ENCODE assay signal across 23 cellular contexts in the genomic region with DNA sequence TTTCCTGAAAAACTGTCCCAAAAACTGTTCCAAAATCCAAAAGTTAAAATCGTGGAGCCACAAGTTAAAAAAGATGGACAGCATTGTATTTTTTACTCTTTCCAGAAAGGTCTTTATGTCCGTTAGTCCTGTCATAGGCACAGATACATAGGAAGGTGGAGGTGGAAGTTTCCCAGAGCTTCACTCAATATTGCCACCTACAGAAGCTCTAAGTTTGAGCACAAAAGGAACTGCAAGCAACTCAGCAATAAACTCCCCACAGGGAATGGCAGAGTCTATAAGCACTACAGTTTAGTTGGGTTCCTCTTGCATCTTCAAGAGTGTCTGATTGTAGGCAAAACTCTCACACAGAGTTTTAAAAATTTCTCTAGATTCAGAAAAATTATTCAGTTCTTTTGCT. TPM values are rescaled to one million over a fixed set of nuclear protein-coding genes. Genes with fewer than 3 reads are reported as not detected.
DNase-seq lines count a peak whose midpoint lies in the region; ATAC-seq, FAIRE-seq and TF ChIP-seq lines count a peak whose summit lies in the region.
"Had no signal": no experiment of that assay in that cellular context is flagged by ENCODE, and none has a peak within 500 bp of the region (broad histone marks: within the 10 kb centered on the region; RNA-seq: fewer than 3 reads in every experiment).

No MANE protein-coding gene starts in this region.

- H2AFZ ChIP-seq in HepG2 (ENCODE audit: low read length): no peak overlapping the region

- H3K9me3 ChIP-seq in endodermal cell (ENCODE audit: control insufficient read depth, low read length) (peaks cover 29% of the 10 kb centered on the region), HepG2 (ENCODE audit: low read length) (peaks cover 11% of the 10 kb centered on the region; the same call in 1 of the 2 replicates)

- no peaks in the 10 kb centered on the region for H3K36me3 Mint-ChIP-seq in endodermal cell (ENCODE audit: low read depth)
- H3K36me3 Mint-ChIP-seq in nephron (ENCODE audit: low read depth): no peaks in the 10 kb centered on the region
- H3K36me3 Mint-ChIP-seq: CD14-positive monocyte; CD8-positive, alpha-beta T cell had no signal

- no peaks in the 10 kb centered on the region for H4K20me1 ChIP-seq in HepG2 (ENCODE audit: insufficient read depth, low read length)

- H3K27me3 ChIP-seq in endodermal cell (ENCODE audit: control insufficient read depth, insufficient read depth, low read length, poor library complexity, severe bottlenecking): no peaks in the 10 kb centered on the region
- no peaks in the 10 kb centered on the region for H3K27me3 ChIP-seq in HepG2 (ENCODE audit: control insufficient read depth in 1 of 2, insufficient read depth in 2 of 2, low read length in 2 of 2)

- TF ChIP-seq EP300 in HepG2 (IDR thresholded peaks at IDR 0.05; ENCODE audit: low read depth in 2 of 2, low read length in 2 of 2) (no peak), HepG2 (CRISPR knock-in tag; IDR thresholded peaks at IDR 0.05; ENCODE audit: borderline replicate concordance) (no peak)

- peaks cover 7% of the 10 kb centered on the region for H3K4me1 Mint-ChIP-seq in endodermal cell
- no peaks in the 10 kb centered on the region for H3K4me1 Mint-ChIP-seq in nephron
- H3K4me1 Mint-ChIP-seq: CD14-positive monocyte had no signal

- H3K4me2 ChIP-seq in HepG2 (ENCODE audit: low read depth, low read length): peak overlapping the region; percentile 2; the same call in 1 of the 2 replicates

- DNase-seq in NCI-H82 (lab: John Stamatoyannopoulos, UW) (peak; percentile 3), NCI-H82 treated with DMSO at 0.1 percent for 48 hours (lab: John Stamatoyannopoulos, UW; ENCODE audit: unreplicated experiment) (no peak), endodermal cell (no peak), HepG2 (ENCODE audit: low spot score) (peak; percentile 6), NCI-H2107 treated with DMSO at 0.1 percent for 48 hours (lab: John Stamatoyannopoulos, UW; ENCODE audit: unreplicated experiment) (no peak), HPDE6-E6E7 (ENCODE audit: extremely low spot score) (no peak), HTR-8/SVneo (ENCODE audit: insufficient read length, low spot score) (no peak)
- DNase-seq: CD8-positive, alpha-beta T cell; COR-L47; DMS153; DMS79 treated with DMSO at 0.1 percent for 48 hours; EL; GOT3; H9 had no signal

- H3K4me3 Mint-ChIP-seq in endodermal cell (no peak overlapping the region), nephron (no peak overlapping the region)
- H3K4me3 Mint-ChIP-seq: CD14-positive monocyte; CD8-positive, alpha-beta T cell; H9 had no signal

- TF ChIP-seq RAD21 in HepG2 (CRISPR knock-in tag; IDR thresholded peaks at IDR 0.05): no peak

- POLR2A ChIA-PET in HepG2 (lab: Yijun Ruan, JAX): no interaction called here

- H3K4me3 ChIP-seq in endodermal cell (ENCODE audit: low read length) (no peak overlapping the region), HepG2 (replicated peaks in 1 of 3; ENCODE audit: insufficient read depth in 1 of 3, low read depth in 2 of 3, low read length in 3 of 3) (no peak overlapping the region)

- FAIRE-seq in HepG2 (lab: Jason Lieb, UNC): no peak
- no peak for FAIRE-seq in HTR-8/SVneo (lab: Jason Lieb, UNC)
- FAIRE-seq: D721Med, G401.6, GM12891 had no signal

- H3K4me1 ChIP-seq in endodermal cell (ENCODE audit: control insufficient read depth, insufficient read depth, low read length) (no peaks in the 10 kb centered on the region), HepG2 (ENCODE audit: insufficient read depth, low read length) (peaks cover 8% of the 10 kb centered on the region)

- intact Hi-C loops in HepG2 (cut with micrococcal nuclease; ENCODE audit: unreplicated experiment): no loop called here

- BruUV-seq in HepG2 (replicated peaks; lab: Mats Ljungman, UMichigan): no TSS peak

- CTCF ChIA-PET in HepG2 (lab: Yijun Ruan, JAX; ENCODE audit: low intra/inter-chr PET ratio, low total read pairs): no interaction called here

- TF ChIP-seq CTCF in endodermal cell (conservative IDR thresholded peaks at IDR 0.05) (peak; percentile 23), HepG2 (CRISPR knock-in tag; IDR thresholded peaks at IDR 0.05) (peak; percentile 46), nephron (IDR thresholded peaks at IDR 0.05; ENCODE audit: unreplicated experiment in 3 of 3) (no peak)

- H3K9ac ChIP-seq in endodermal cell (ENCODE audit: extremely low read depth, low read length, poor library complexity, severe bottlenecking) (no peak overlapping the region), HepG2 (ENCODE audit: insufficient read depth, low read depth, low read length) (no peak overlapping the region)

- 91 to 100% methylated on average over 1 to 2 of the region's 2 CpGs for WGBS in endodermal cell (ENCODE audit: insufficient coverage in 1 of 2, insufficient read length in 1 of 2), 2 experiments
- WGBS in HepG2 (ENCODE audit: low lambda C conversion rate): 8% methylated on average over 2 of the region's 2 CpGs

- no peaks in the 10 kb centered on the region for H3K79me2 ChIP-seq in HepG2 (ENCODE audit: insufficient read depth, low read length)

- H3K27ac Mint-ChIP-seq in endodermal cell: no peak overlapping the region
- H3K27ac Mint-ChIP-seq in nephron: peak overlapping the region in 2 of 3 experiments; percentile 46 to 73
- H3K27ac Mint-ChIP-seq: CD14-positive monocyte; CD8-positive, alpha-beta T cell; H9 had no signal

- in situ Hi-C loops in HepG2 (cut with HindIII; ENCODE audit: extremely low pct_ligation_motif_present, low pct_unique_long_range_greater_than_20kb): no loop called here

- peak; percentile 92 for ATAC-seq in HepG2
- ATAC-seq: CD8-positive, alpha-beta T cell had no signal

- H3K36me3 ChIP-seq in endodermal cell (ENCODE audit: control insufficient read depth, insufficient read depth, low read length) (no peaks in the 10 kb centered on the region), HepG2 (replicated peaks in 1 of 2; ENCODE audit: control insufficient read depth in 1 of 2, insufficient read depth in 2 of 2, low read length in 2 of 2) (no peaks in the 10 kb centered on the region)

- H3K9me3 Mint-ChIP-seq in endodermal cell (peaks cover 19% of the 10 kb centered on the region), nephron (no peaks in the 10 kb centered on the region)
- H3K9me3 Mint-ChIP-seq: CD8-positive, alpha-beta T cell had no signal

- H3K27ac ChIP-seq in endodermal cell (ENCODE audit: low read depth, low read length): no peak overlapping the region
- peak overlapping the region; percentile 3 for H3K27ac ChIP-seq in HepG2 (ENCODE audit: extremely low read length, insufficient read depth, low read length)
- H3K27ac ChIP-seq: 22Rv1, HL-60 had no signal

- TF ChIP-seq POLR2A in HepG2 (IDR thresholded peaks at IDR 0.05; ENCODE audit: insufficient read depth in 1 of 2, low read depth in 2 of 2, low read length in 2 of 2): no peak

- no peaks in the 10 kb centered on the region for H3K27me3 Mint-ChIP-seq in endodermal cell (ENCODE audit: insufficient read depth)
- H3K27me3 Mint-ChIP-seq in nephron (ENCODE audit: low read depth): no peaks in the 10 kb centered on the region

TF ChIP-seq in HepG2, 621 proteins besides CTCF, POLR2A, EP300 and RAD21:
- TF ChIP-seq SP5 (CRISPR knock-in tag; IDR thresholded peaks at IDR 0.05; ENCODE audit: borderline replicate concordance, low read depth): no peak
- TF ChIP-seq MTF2 (CRISPR knock-in tag; IDR thresholded peaks at IDR 0.05; ENCODE audit: borderline replicate concordance): no peak
- TF ChIP-seq STAG1 (CRISPR knock-in tag; IDR thresholded peaks at IDR 0.05): peak; percentile 37
- TF ChIP-seq, protein P1, sequence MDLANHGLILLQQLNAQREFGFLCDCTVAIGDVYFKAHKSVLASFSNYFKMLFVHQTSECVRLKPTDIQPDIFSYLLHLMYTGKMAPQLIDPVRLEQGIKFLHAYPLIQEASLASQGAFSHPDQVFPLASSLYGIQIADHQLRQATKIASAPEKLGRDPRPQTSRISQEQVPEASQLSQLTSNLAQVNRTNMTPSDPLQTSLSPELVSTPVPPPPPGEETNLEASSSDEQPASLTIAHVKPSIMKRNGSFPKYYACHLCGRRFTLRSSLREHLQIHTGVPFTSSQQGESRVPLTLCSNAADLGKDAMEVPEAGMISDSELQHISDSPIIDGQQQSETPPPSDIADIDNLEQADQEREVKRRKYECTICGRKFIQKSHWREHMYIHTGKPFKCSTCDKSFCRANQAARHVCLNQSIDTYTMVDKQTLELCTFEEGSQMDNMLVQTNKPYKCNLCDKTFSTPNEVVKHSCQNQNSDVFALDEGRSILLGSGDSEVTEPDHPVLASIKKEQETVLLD (CRISPR knock-in tag; IDR thresholded peaks at IDR 0.05; ENCODE audit: low read depth): no peak

RNA-seq across cellular contexts. Expression of a gene that starts 22.0 kb away (rescaled TPM):
- total RNA-seq in endodermal cell: not detected
- polyA plus RNA-seq in endodermal cell (2013, experiment 1 of 2): 0.18 TPM
- not detected for polyA plus RNA-seq in endodermal cell (2013, experiment 2 of 2)
- total RNA-seq in HepG2 (2016; rRNA removed; fragmentation: Illumina TruSeq; extraction: Trizol): 9.3 and 14.2 TPM in 2 replicates
- 0.88 and 1.0 TPM in 2 replicates for total RNA-seq in HepG2 (2016; cell fraction: cytosol; rRNA removed; fragmentation: Illumina TruSeq; extraction: Trizol; ENCODE audit: low read depth)
- 8.7 and 13.6 TPM in 2 replicates for total RNA-seq in HepG2 (2016; cell fraction: insoluble cytoplasmic fraction; rRNA removed; fragmentation: Illumina TruSeq; extraction: Trizol)
- total RNA-seq in HepG2 (2016; cell fraction: membrane; rRNA removed; fragmentation: Illumina TruSeq; extraction: Trizol): 2.7 and 2.8 TPM in 2 replicates
- 11.5 TPM in 2 replicates for total RNA-seq in HepG2 (2016; cell fraction: nucleus; rRNA removed; fragmentation: Illumina TruSeq; extraction: Trizol)
- polyA plus RNA-seq in HepG2 (2011; rRNA removed): 5.0 and 14.1 TPM in 2 replicates
- polyA plus RNA-seq in HepG2 (2011; cell fraction: cytosol; rRNA removed): 2.0 and 12.3 TPM in 2 replicates
- 1.1 and 4.2 TPM in 2 replicates for polyA plus RNA-seq in HepG2 (2011; cell fraction: nucleus; rRNA removed)
- polyA plus RNA-seq in HepG2 (2012): 9.5 and 16.5 TPM in 2 replicates
- 0.87 and 1.3 TPM in 2 replicates for polyA plus RNA-seq in HepG2 (2016; cell fraction: cytosol; fragmentation: Illumina TruSeq; extraction: Trizol; ENCODE audit: low read depth)
- 7.2 and 7.4 TPM in 2 replicates for polyA plus RNA-seq in HepG2 (2016; cell fraction: insoluble cytoplasmic fraction; fragmentation: Illumina TruSeq; extraction: Trizol; ENCODE audit: low read depth)
- polyA plus RNA-seq in HepG2 (2016; cell fraction: membrane; fragmentation: Illumina TruSeq; extraction: Trizol; ENCODE audit: low read depth): 1.5 and 1.6 TPM in 2 replicates
- polyA plus RNA-seq in HepG2 (2016; cell fraction: nucleus; fragmentation: Illumina TruSeq; extraction: Trizol; ENCODE audit: insufficient read depth, low read depth): 12.0 and 12.1 TPM in 2 replicates
- polyA minus RNA-seq in HepG2 (2011; rRNA and poly(A)+ RNA removed; ENCODE audit: low replicate concordance): 1.2 TPM in 1 of 2 replicates, not detected in the other
- polyA minus RNA-seq in HepG2 (2011; cell fraction: cytosol; rRNA and poly(A)+ RNA removed): 3.2 and 19.0 TPM in 2 replicates
- 6.8 and 22.0 TPM in 2 replicates for polyA minus RNA-seq in HepG2 (2011; cell fraction: nucleus; rRNA and poly(A)+ RNA removed)
- total RNA-seq: A673; CD8-positive, alpha-beta T cell; H9 had no signal
- polyA plus RNA-seq: BJ, CD14-positive monocyte had no signal

Comparison
In these comparisons a context has a peak if more than half of its experiments do, and no peak if none do; other contexts are left out.
1. DNase-seq: peak in NCI-H82 (single experiment) and HepG2 (single experiment); none in NCI-H82 treated with DMSO at 0.1 percent for 48 hours (single experiment), endodermal cell (single experiment), NCI-H2107 treated with DMSO at 0.1 percent for 48 hours (single experiment), HPDE6-E6E7 (single experiment) and HTR-8/SVneo (single experiment).
2. CTCF ChIP-seq: peak in endodermal cell (single experiment) and HepG2 (single experiment); none in nephron (0 of 3).